In the genomic region with DNA sequence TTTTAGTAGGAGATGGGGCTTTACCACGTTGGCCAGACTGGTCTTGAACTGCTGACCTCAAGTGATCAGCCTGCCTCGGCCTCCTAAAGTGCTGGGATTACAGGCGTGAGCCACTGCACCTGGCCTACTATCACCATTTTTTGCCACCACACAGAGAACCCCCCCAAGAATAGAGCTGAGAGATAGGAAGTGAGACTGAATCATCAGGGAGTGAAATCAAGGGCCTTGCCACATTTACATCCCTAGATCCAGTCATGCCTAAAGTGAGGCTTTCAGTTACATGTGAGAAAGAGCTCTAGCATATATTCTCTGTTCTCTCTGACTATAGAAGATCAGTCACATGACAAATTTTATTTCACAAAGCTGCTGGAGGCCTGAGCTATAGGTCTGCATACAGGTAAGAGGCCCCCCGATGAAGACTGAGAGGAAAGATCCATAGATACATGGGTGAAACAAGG, we compare ENCODE assay signal across 8 cellular contexts. TPM values are rescaled to one million over a fixed set of nuclear protein-coding genes. Genes with fewer than 3 reads are reported as not detected.
DNase-seq lines count a peak whose midpoint lies in the region; ATAC-seq and TF ChIP-seq lines count a peak whose summit lies in the region.

No MANE protein-coding gene starts in this region.

- H4K8ac ChIP-seq in mesendoderm (ENCODE audit: low read depth, low read length): no peak overlapping the region

- H3K27me3 Mint-ChIP-seq in activated naive CD8-positive, alpha-beta T cell treated with anti-CD3 and anti-CD28 coated beads, Interleukin-2, amount 50 U/mL, for 24 hours: no peaks in the 10 kb centered on the region

- H2AK5ac ChIP-seq in mesendoderm (ENCODE audit: low read length): no peak overlapping the region

- TF ChIP-seq CTCF in GM12875 (IDR thresholded peaks at IDR 0.05; ENCODE audit: borderline replicate concordance, insufficient read depth, low read depth, low read length): no peak
- no peak for TF ChIP-seq CTCF in GM20000 (IDR thresholded peaks at IDR 0.05; ENCODE audit: extremely low read depth, missing control alignments)

- H3K4me3 ChIP-seq in GM12875 (ENCODE audit: low read depth, low read length) (peak overlapping the region; percentile 52), mesendoderm (ENCODE audit: low read length) (no peak overlapping the region)

- H3K4me1 ChIP-seq in mesendoderm (ENCODE audit: control insufficient read depth, low read depth, low read length): peaks cover 5% of the 10 kb centered on the region

- H3K18ac ChIP-seq in mesendoderm (ENCODE audit: low read length): no peak overlapping the region

- no peaks in the 10 kb centered on the region for H3K79me1 ChIP-seq in mesendoderm (ENCODE audit: low read length)

- H3K36me3 ChIP-seq in mesendoderm (ENCODE audit: control insufficient read depth, insufficient read depth, low read length): no peaks in the 10 kb centered on the region

- H3K9me3 Mint-ChIP-seq in activated naive CD8-positive, alpha-beta T cell treated with anti-CD3 and anti-CD28 coated beads, Interleukin-2, amount 50 U/mL, for 24 hours: no peaks in the 10 kb centered on the region

- peaks cover 88% of the 10 kb centered on the region for H3K4me1 Mint-ChIP-seq in activated naive CD8-positive, alpha-beta T cell treated with anti-CD3 and anti-CD28 coated beads, Interleukin-2, amount 50 U/mL, for 24 hours

- no peaks in the 10 kb centered on the region for H3K27me3 ChIP-seq in mesendoderm (ENCODE audit: insufficient read depth, low read length, poor library complexity)

- no peak overlapping the region for H3K23ac ChIP-seq in mesendoderm (ENCODE audit: low read length)

- H3K27ac Mint-ChIP-seq in activated naive CD8-positive, alpha-beta T cell treated with anti-CD3 and anti-CD28 coated beads, Interleukin-2, amount 50 U/mL, for 24 hours: peak overlapping the region; percentile 95

- H2BK15ac ChIP-seq in mesendoderm (replicated peaks; ENCODE audit: low read depth): no peak overlapping the region

- no peak overlapping the region for H2BK120ac ChIP-seq in mesendoderm (ENCODE audit: low read depth, low read length)

- H4K5ac ChIP-seq in mesendoderm (ENCODE audit: low read length): no peak overlapping the region

- WGBS in mesendoderm (ENCODE audit: extremely low coverage, insufficient coverage, low lambda C conversion rate): no CpG with 5 or more reads among the region's 4 CpGs

- no peak overlapping the region for H3K56ac ChIP-seq in mesendoderm (ENCODE audit: low read length)

- H3K36me3 Mint-ChIP-seq in activated naive CD8-positive, alpha-beta T cell treated with anti-CD3 and anti-CD28 coated beads, Interleukin-2, amount 50 U/mL, for 24 hours (ENCODE audit: low read depth): peaks cover 10% of the 10 kb centered on the region

- H3K4me3 Mint-ChIP-seq in activated naive CD8-positive, alpha-beta T cell treated with anti-CD3 and anti-CD28 coated beads, Interleukin-2, amount 50 U/mL, for 24 hours: peak overlapping the region; percentile 31

- no peak overlapping the region for H3K27ac ChIP-seq in mesendoderm (ENCODE audit: low read depth, low read length)

- peak; percentile 55 for DNase-seq in GM20000 (ENCODE audit: low spot score)
- DNase-seq in activated naive CD8-positive, alpha-beta T cell treated with anti-CD3 and anti-CD28 coated beads, Interleukin-2, amount 50 U/mL, for 24 hours: no peak
- no peak for DNase-seq in NCI-H82 (lab: John Stamatoyannopoulos, UW)
- no peak for DNase-seq in mesendoderm
- no peak for DNase-seq in GOT3 (lab: John Stamatoyannopoulos, UW)

- no peak overlapping the region for H3K4me2 ChIP-seq in mesendoderm (ENCODE audit: low read length)

- no peak overlapping the region for H3K9ac ChIP-seq in mesendoderm (ENCODE audit: low read length)

- ATAC-seq in HG03354 (IDR thresholded peaks at IDR 0.05; ENCODE audit: poor library complexity, severe bottlenecking, unreplicated experiment) (peak; percentile 40), GM19328 (IDR thresholded peaks at IDR 0.05; ENCODE audit: unreplicated experiment) (no peak)
- ATAC-seq in activated naive CD8-positive, alpha-beta T cell treated with anti-CD3 and anti-CD28 coated beads, Interleukin-2, amount 50 U/mL, for 24 hours: peak; percentile 4

- no peaks in the 10 kb centered on the region for H3K79me2 ChIP-seq in mesendoderm (ENCODE audit: control insufficient read depth, insufficient read depth, low read length)

- no peak overlapping the region for H3K4ac ChIP-seq in mesendoderm (ENCODE audit: low read depth, low read length)

- no peak overlapping the region for H2BK5ac ChIP-seq in mesendoderm (ENCODE audit: low read length)

RNA-seq across cellular contexts. Expression of gene KCMF1, which starts 28.0 kb away (rescaled TPM):
- polyA plus RNA-seq in mesendoderm (2013, experiment 1 of 2): 63.4 TPM
- polyA plus RNA-seq in mesendoderm (2013, experiment 2 of 2): 66.6 TPM

RNA-seq across cellular contexts. Expression of gene TMSB10, which starts 37.5 kb away (rescaled TPM):
- 1,538 TPM for polyA plus RNA-seq in mesendoderm (2013, experiment 1 of 2)
- polyA plus RNA-seq in mesendoderm (2013, experiment 2 of 2): 1,586 TPM
